Comparison of ENCODE assay signal across 11 cellular contexts in genomic region chr17:20059728-20060188, GRCh38. TPM values are rescaled to one million over a fixed set of nuclear protein-coding genes. Genes with fewer than 3 reads are reported as not detected.
DNase-seq lines count a peak whose midpoint lies in the region; ATAC-seq and TF ChIP-seq lines count a peak whose summit lies in the region.
"Had no signal": no experiment of that assay in that cellular context is flagged by ENCODE, and none has a peak within 500 bp of the region (broad histone marks: within the 10 kb centered on the region; RNA-seq: fewer than 3 reads in every experiment).

No MANE protein-coding gene starts in this region.

- peaks cover 7% of the 10 kb centered on the region for H3K4me1 ChIP-seq in body of pancreas

- TF ChIP-seq CTCF in NB4 (IDR thresholded peaks at IDR 0.05; ENCODE audit: low read depth, low read length): no peak
- TF ChIP-seq CTCF in body of pancreas (IDR thresholded peaks at IDR 0.05): no peak

- H3K4me3 ChIP-seq in NB4 (ENCODE audit: low read depth, low read length) (no peak overlapping the region), body of pancreas (no peak overlapping the region)

- DNase-seq in Daoy (ENCODE audit: low read depth) (peak; percentile 37), NB4 (ENCODE audit: low read depth) (peak; percentile 65), epithelial cell of prostate (ENCODE audit: low read depth, low spot score) (peak; percentile 44), body of pancreas (no peak), NCI-H187 (lab: John Stamatoyannopoulos, UW) (no peak), activated T-cell treated with anti-CD3 and anti-CD28 coated beads for 4 hours (no peak)
- DNase-seq: effector memory CD4-positive, alpha-beta T cell; left colon; NCI-H1048 had no signal

- intact Hi-C loops in body of pancreas (cut with DNase I): no loop called here

- no peak for TF ChIP-seq POLR2A in NB4 (IDR thresholded peaks at IDR 0.05; ENCODE audit: extremely low read depth, insufficient read length)
- TF ChIP-seq POLR2A in body of pancreas (IDR thresholded peaks at IDR 0.05): no peak

- ATAC-seq in GM21529 (IDR thresholded peaks at IDR 0.05; ENCODE audit: unreplicated experiment): peak; percentile 48
- ATAC-seq in body of pancreas: no peak
- no peak for ATAC-seq in HG03457 (IDR thresholded peaks at IDR 0.05; ENCODE audit: unreplicated experiment)
- ATAC-seq: left colon had no signal

- H3K36me3 ChIP-seq in body of pancreas (replicated peaks in 1 of 2; ENCODE audit: insufficient read depth in 1 of 2, low read depth in 2 of 2): no peaks in the 10 kb centered on the region

- H3K27me3 ChIP-seq in body of pancreas: no peaks in the 10 kb centered on the region

- H3K27ac ChIP-seq in epithelial cell of prostate (peak overlapping the region; percentile 27), body of pancreas (no peak overlapping the region)

- WGBS in body of pancreas, 2 donors: 45 to 54% methylated on average over 3 of the region's 3 CpGs

- H3K9me3 ChIP-seq in body of pancreas: no peaks in the 10 kb centered on the region

RNA-seq across cellular contexts. Expression of gene SPECC1, which starts 50.6 kb away (rescaled TPM):
- 38.8 and 43.0 TPM in 2 replicates for total RNA-seq in Daoy (2014; rRNA removed; shearing (Covaris generic))
- total RNA-seq in body of pancreas: 10 to 100 TPM; 15.8 to 17.4 TPM

Comparison
In these comparisons a context has a peak if more than half of its experiments do, and no peak if none do; other contexts are left out.
1. DNase-seq: peak in Daoy (single experiment), NB4 (single experiment) and epithelial cell of prostate (single experiment); none in body of pancreas (0 of 4), NCI-H187 (0 of 2) and activated T-cell treated with anti-CD3 and anti-CD28 coated beads for 4 hours (single experiment).